Comparison of ENCODE assay signal across 8 cellular contexts in the genomic region with DNA sequence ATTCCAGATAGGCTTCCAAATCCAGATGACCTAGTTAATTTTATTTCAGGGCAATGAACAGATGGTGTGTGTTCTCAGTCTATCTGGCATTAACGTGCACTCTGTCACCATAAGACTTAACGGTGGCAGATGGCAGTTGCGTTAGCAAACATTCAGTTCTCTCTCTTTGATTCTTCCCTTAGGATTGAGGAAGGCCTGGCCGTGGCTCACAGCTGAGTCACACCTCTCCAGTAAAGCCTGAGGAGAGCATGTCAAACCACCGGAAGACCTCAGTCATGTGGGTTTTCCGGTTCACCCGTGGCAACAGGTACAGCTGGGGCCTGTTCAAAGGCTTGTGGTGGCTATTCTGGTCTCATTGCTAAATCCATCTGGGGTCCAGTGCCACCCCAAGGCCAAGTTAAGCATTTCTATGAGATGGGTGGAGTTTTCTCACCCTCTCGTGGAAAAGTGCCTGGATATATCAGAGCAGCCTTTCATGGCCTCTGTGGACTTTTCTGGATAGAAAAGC.
DNase-seq lines count a peak whose midpoint lies in the region; ATAC-seq, FAIRE-seq and TF ChIP-seq lines count a peak whose summit lies in the region.

No MANE protein-coding gene starts in this region.

- in situ Hi-C loops in astrocyte of the spinal cord (cut with HindIII; ENCODE audit: low sequenced_read_pairs) = no loop called here

- POLR2A ChIA-PET in GM10248 (lab: Yijun Ruan, JAX) = no interaction called here

- TF ChIP-seq CTCF in GM10248 (IDR thresholded peaks at IDR 0.05; ENCODE audit: control extremely low read depth, extremely low read depth, low read depth, missing control alignments) = peak; percentile 12
- TF ChIP-seq CTCF in astrocyte of the spinal cord (IDR thresholded peaks at IDR 0.05; ENCODE audit: low read depth, low read length) = peak; percentile 37

- CTCF ChIA-PET in GM10248 (lab: Yijun Ruan, JAX) = interaction anchor here (0.9 to 2.1 kb wide), 5 partner anchors 10 to 591 kb away, joined by 3 to 9 read pairs (median 3); no protein-coding TSS in a partner anchor

- peak; percentile 100 for ATAC-seq in GM21528 (IDR thresholded peaks at IDR 0.05; ENCODE audit: low FRiP score, unreplicated experiment)

- H3K4me3 ChIP-seq in astrocyte of the spinal cord (ENCODE audit: low read depth, low read length) = no peak overlapping the region

- FAIRE-seq in islet of Langerhans (lab: Jason Lieb, UNC) = peak; percentile 99

- peak; percentile 50 for DNase-seq in GM10248 (ENCODE audit: extremely low spot score)
- peak; percentile 87 for DNase-seq in HS-27A (ENCODE audit: low read depth)
- DNase-seq in SK-N-DZ (ENCODE audit: low spot score) = peak; percentile 94
- DNase-seq in astrocyte of the spinal cord (ENCODE audit: low read depth, low spot score) = peak; percentile 96
- peak; percentile 2 for DNase-seq in stimulated activated CD8-positive, alpha-beta memory T cell treated with anti-CD3 and anti-CD28 coated beads, Interleukin-12 subunit alpha, Interleukin-12 subunit beta, amount 100 ng/mL, for 24 hours (ENCODE audit: extremely low read depth)
- no peak for DNase-seq in dedifferentiated amniotic fluid mesenchymal stem cell (ENCODE audit: extremely low spot score)
